ENCODE assay signal across 1 cellular context in genomic region chr10:102117391-102118159, GRCh38.
TF ChIP-seq lines count a peak whose summit lies in the region.

No MANE protein-coding gene starts in this region.

TF ChIP-seq in HEK293, 187 proteins besides CTCF, POLR2A, EP300 and RAD21 (continued from another document and continues in another):
- TF ChIP-seq ZNF280C (tag by site-specific recombination; IDR thresholded peaks at IDR 0.05) = no peak
- no peak for TF ChIP-seq ZBTB1 (tag by site-specific recombination; IDR thresholded peaks at IDR 0.05)
- no peak for TF ChIP-seq ZNF670 (tag by site-specific recombination; IDR thresholded peaks at IDR 0.05; ENCODE audit: low read depth)
- TF ChIP-seq ZNF776 (tag by site-specific recombination; IDR thresholded peaks at IDR 0.05; ENCODE audit: borderline replicate concordance) = no peak
- peak; percentile 89 for TF ChIP-seq SP3 (tag by site-specific recombination; IDR thresholded peaks at IDR 0.05)
- TF ChIP-seq ZNF274 (IDR thresholded peaks at IDR 0.05; ENCODE audit: low read length) = no peak
- no peak for TF ChIP-seq ZNF274 (tag by site-specific recombination; IDR thresholded peaks at IDR 0.05; ENCODE audit: borderline replicate concordance)
- peak; percentile 73 for TF ChIP-seq ZFHX2 (tag by site-specific recombination; conservative IDR thresholded peaks at IDR 0.05)
- TF ChIP-seq ZNF677 (tag by site-specific recombination; IDR thresholded peaks at IDR 0.05) = no peak
- no peak for TF ChIP-seq ZNF555 (tag by site-specific recombination; conservative IDR thresholded peaks at IDR 0.05)
- peak; percentile 97 for TF ChIP-seq PATZ1 (tag by site-specific recombination; IDR thresholded peaks at IDR 0.05)
- peak; percentile 76; the same call in 1 of the 2 replicates for TF ChIP-seq ZNF561 (tag by site-specific recombination; IDR thresholded peaks at IDR 0.05; ENCODE audit: borderline replicate concordance)
- TF ChIP-seq PRDM6 (tag by site-specific recombination; IDR thresholded peaks at IDR 0.05) = no peak
- TF ChIP-seq ZNF302 (tag by site-specific recombination; IDR thresholded peaks at IDR 0.05; ENCODE audit: low read depth) = no peak
- TF ChIP-seq ZBTB48 (tag by site-specific recombination; IDR thresholded peaks at IDR 0.05) = peak; percentile 98
- TF ChIP-seq KLF7 (tag by site-specific recombination; IDR thresholded peaks at IDR 0.05; ENCODE audit: borderline replicate concordance) = no peak
- TF ChIP-seq ZNF48 (tag by site-specific recombination; IDR thresholded peaks at IDR 0.05) = no peak
- no peak for TF ChIP-seq ZNF544 (tag by site-specific recombination; IDR thresholded peaks at IDR 0.05)
- TF ChIP-seq ZNF600 (tag by site-specific recombination; IDR thresholded peaks at IDR 0.05) = peak; percentile 100
- no peak for TF ChIP-seq ZNF223 (tag by site-specific recombination; IDR thresholded peaks at IDR 0.05)
- no peak for TF ChIP-seq ZNF416 (tag by site-specific recombination; IDR thresholded peaks at IDR 0.05)
- TF ChIP-seq ZNF114 (tag by site-specific recombination; IDR thresholded peaks at IDR 0.05) = no peak
- TF ChIP-seq ZNF623 (tag by site-specific recombination; IDR thresholded peaks at IDR 0.05) = no peak
- TF ChIP-seq ZNF624 (tag by site-specific recombination; IDR thresholded peaks at IDR 0.05) = no peak
- peak; percentile 92 for TF ChIP-seq ZNF692 (tag by site-specific recombination; IDR thresholded peaks at IDR 0.05)
- peak; percentile 57; the same call in 1 of the 2 replicates for TF ChIP-seq KLF8 (tag by site-specific recombination; IDR thresholded peaks at IDR 0.05)
- no peak for TF ChIP-seq ZNF549 (tag by site-specific recombination; IDR thresholded peaks at IDR 0.05)
- peak; percentile 79 for TF ChIP-seq SP2 (tag by site-specific recombination; IDR thresholded peaks at IDR 0.05)
- peak; percentile 100 for TF ChIP-seq ZBTB17 (tag by site-specific recombination; IDR thresholded peaks at IDR 0.05)
- peak; percentile 93 for TF ChIP-seq SP7 (tag by site-specific recombination; IDR thresholded peaks at IDR 0.05)
- peak; percentile 39; the same call in 1 of the 2 replicates for TF ChIP-seq ZNF701 (tag by site-specific recombination; IDR thresholded peaks at IDR 0.05)
- TF ChIP-seq HOXA7 (CRISPR knock-in tag; IDR thresholded peaks at IDR 0.05; ENCODE audit: borderline replicate concordance) = no peak
- TF ChIP-seq ZNF169 (tag by site-specific recombination; IDR thresholded peaks at IDR 0.05) = no peak
- TF ChIP-seq HIC1 (tag by site-specific recombination; IDR thresholded peaks at IDR 0.05) = peak; percentile 53; the same call in 1 of the 2 replicates
- TF ChIP-seq ZNF513 (tag by site-specific recombination; IDR thresholded peaks at IDR 0.05) = no peak
- no peak; the same call in 1 of the 2 replicates for TF ChIP-seq KLF10 (tag by site-specific recombination; IDR thresholded peaks at IDR 0.05)
- TF ChIP-seq ZIC2 (tag by site-specific recombination; IDR thresholded peaks at IDR 0.05) = peak; percentile 99
- TF ChIP-seq GLI4 (tag by site-specific recombination; IDR thresholded peaks at IDR 0.05) = no peak
- TF ChIP-seq ZNF518A (tag by site-specific recombination; conservative IDR thresholded peaks at IDR 0.05; ENCODE audit: low read depth) = no peak
- TF ChIP-seq ZNF248 (tag by site-specific recombination; IDR thresholded peaks at IDR 0.05) = no peak
- no peak for TF ChIP-seq HOXC10 (CRISPR knock-in tag; IDR thresholded peaks at IDR 0.05)
- no peak for TF ChIP-seq ZNF140 (tag by site-specific recombination; IDR thresholded peaks at IDR 0.05)
- TF ChIP-seq ZFP37 (tag by site-specific recombination; IDR thresholded peaks at IDR 0.05) = no peak
- TF ChIP-seq YY2 (tag by site-specific recombination; IDR thresholded peaks at IDR 0.05) = peak; percentile 48
- no peak for TF ChIP-seq ZNF211 (tag by site-specific recombination; IDR thresholded peaks at IDR 0.05; ENCODE audit: low read depth)
- TF ChIP-seq BCL6B (tag by site-specific recombination; IDR thresholded peaks at IDR 0.05) = no peak
- no peak for TF ChIP-seq ZNF658 (tag by site-specific recombination; IDR thresholded peaks at IDR 0.05)
- TF ChIP-seq GFI1B (tag by site-specific recombination; IDR thresholded peaks at IDR 0.05) = no peak
